Comparison of ENCODE assay signal across 8 cellular contexts in the genomic region with DNA sequence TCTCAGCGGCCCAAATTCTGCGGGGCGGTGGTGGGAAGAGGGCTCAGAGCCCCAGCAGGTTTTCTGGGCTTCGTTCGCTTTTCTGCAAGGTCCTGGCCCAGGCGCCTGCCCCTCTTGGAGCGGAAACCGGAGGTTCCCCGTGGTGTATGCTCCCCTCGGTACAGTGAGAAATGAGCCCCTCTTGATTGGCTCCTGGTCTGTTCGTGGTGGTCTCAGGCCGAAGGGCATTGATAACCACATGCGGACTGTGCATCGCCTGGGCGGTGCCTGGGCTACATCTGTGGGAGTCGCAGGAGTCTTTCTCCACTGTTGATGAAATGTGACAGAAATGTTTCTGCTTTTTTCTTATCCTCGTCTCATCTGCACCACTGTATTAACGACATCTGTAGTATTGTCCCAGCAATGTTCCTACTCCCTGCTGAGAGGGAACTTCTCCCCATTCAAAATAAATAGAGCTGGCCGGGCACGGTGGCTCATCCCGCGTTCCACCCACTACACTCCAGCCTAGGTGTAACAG. TPM values are rescaled to one million over a fixed set of nuclear protein-coding genes. Genes with fewer than 3 reads are reported as not detected.
DNase-seq lines count a peak whose midpoint lies in the region; ATAC-seq and TF ChIP-seq lines count a peak whose summit lies in the region.

No MANE protein-coding gene starts in this region.

- H3K9ac ChIP-seq in KMS-11 (peak overlapping the region; percentile 57; the same call in 1 of the 2 replicates), mucosa of stomach (ENCODE audit: low read length) (peak overlapping the region; percentile 79)

- H3K27me3 ChIP-seq in KMS-11 (ENCODE audit: insufficient read depth, low read depth), result no peaks in the 10 kb centered on the region
- no peaks in the 10 kb centered on the region for H3K27me3 ChIP-seq in mucosa of stomach (ENCODE audit: control insufficient read depth, insufficient read depth, low read length)

- H3K4me3 ChIP-seq in GM12875 (ENCODE audit: low read depth, low read length), result peak overlapping the region; percentile 89
- H3K4me3 ChIP-seq in KMS-11 (IDR thresholded peaks at IDR 0.05; ENCODE audit: insufficient read depth, low read depth, low read length), result no peak overlapping the region
- peak overlapping the region; percentile 60 for H3K4me3 ChIP-seq in mucosa of stomach (ENCODE audit: low read length)

- H3K27ac ChIP-seq in KMS-11, result peak overlapping the region; percentile 37
- H3K27ac ChIP-seq in caudate nucleus (ENCODE audit: low read depth, low read length), result peak overlapping the region; percentile 91

- TF ChIP-seq CTCF in GM12875 (IDR thresholded peaks at IDR 0.05; ENCODE audit: borderline replicate concordance, insufficient read depth, low read depth, low read length) (no peak), KMS-11 (conservative IDR thresholded peaks at IDR 0.05; ENCODE audit: low read depth, low read length) (no peak)

- H3K4me2 ChIP-seq in KMS-11, result peak overlapping the region; percentile 97

- peak overlapping the region; percentile 92 for H2AFZ ChIP-seq in KMS-11 (ENCODE audit: low read depth)

- no peaks in the 10 kb centered on the region for H4K20me1 ChIP-seq in KMS-11 (ENCODE audit: insufficient read depth)

- no peaks in the 10 kb centered on the region for H3K79me2 ChIP-seq in KMS-11 (ENCODE audit: insufficient read depth, low read depth)

- H3K4me1 ChIP-seq in KMS-11 (ENCODE audit: low read depth, poor library complexity, severe bottlenecking), result peaks cover 17% of the 10 kb centered on the region
- peaks cover 31% of the 10 kb centered on the region for H3K4me1 ChIP-seq in mucosa of stomach (ENCODE audit: control insufficient read depth, insufficient read depth, low read length)

- DNase-seq in caudate nucleus (lab: John Stamatoyannopoulos, UW), result no peak
- no peak for DNase-seq in NCI-H1436 treated with DMSO at 0.1 percent for 48 hours (lab: John Stamatoyannopoulos, UW)

- no peaks in the 10 kb centered on the region for H3K9me3 ChIP-seq in mucosa of stomach (ENCODE audit: control insufficient read depth, low read length)

- no peak for ATAC-seq in esophagus mucosa
- no peak for ATAC-seq in GM21619 (IDR thresholded peaks at IDR 0.05; ENCODE audit: unreplicated experiment)
- ATAC-seq in GM21390 (IDR thresholded peaks at IDR 0.05; ENCODE audit: unreplicated experiment), result no peak

- no peaks in the 10 kb centered on the region for H3K36me3 ChIP-seq in KMS-11 (ENCODE audit: insufficient read depth)
- H3K36me3 ChIP-seq in mucosa of stomach (ENCODE audit: control insufficient read depth, insufficient read depth, low read length), result no peaks in the 10 kb centered on the region

RNA-seq across cellular contexts. Expression of a gene that starts 0.7 kb away (rescaled TPM):
- total RNA-seq in esophagus mucosa, result 46.2 TPM

RNA-seq across cellular contexts. Expression of a gene that starts 10.2 kb away (rescaled TPM):
- 4.9 TPM for total RNA-seq in esophagus mucosa

RNA-seq across cellular contexts. Expression of a gene that starts 17.1 kb away (rescaled TPM):
- total RNA-seq in esophagus mucosa, result 13.8 TPM

RNA-seq across cellular contexts. Expression of a gene that starts 27.1 kb away (rescaled TPM):
- total RNA-seq in esophagus mucosa, result 75.3 TPM

RNA-seq across cellular contexts. Expression of a gene that starts 33.6 kb away (rescaled TPM):
- total RNA-seq in esophagus mucosa, result 2.9 TPM
